ENCODE assay signal across 26 cellular contexts in the genomic region with DNA sequence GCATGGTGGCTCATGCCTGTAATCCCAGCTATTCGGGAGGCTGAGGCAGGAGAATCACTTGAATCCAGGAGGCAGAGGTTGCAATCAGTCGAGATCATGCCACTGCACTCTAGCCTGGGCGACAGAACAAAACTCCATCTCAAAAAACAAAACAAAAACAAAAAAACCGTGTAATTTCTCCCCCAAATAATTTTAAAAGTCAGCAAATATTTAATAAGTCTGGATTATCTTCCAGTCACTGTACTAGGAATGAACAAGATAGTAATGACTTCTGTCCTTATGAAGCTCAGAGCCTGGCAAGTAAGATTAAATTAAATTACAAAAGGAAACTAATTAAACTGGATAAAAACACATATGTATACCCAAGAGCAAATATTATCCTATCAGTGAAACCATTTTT.
"Had no signal": no experiment of that assay in that cellular context is flagged by ENCODE, and none has a peak within 500 bp of the region (broad histone marks: within the 10 kb centered on the region; RNA-seq: fewer than 3 reads in every experiment).

No MANE protein-coding gene starts in this region.

- H3K9me3 ChIP-seq: stomach, suprapubic skin, testis, thoracic aorta, thyroid gland, tibial artery, tibial nerve, transverse colon, upper lobe of left lung, upper lobe of right lung, uterus, vagina had no signal

- H3K27me3 ChIP-seq: stomach, suprapubic skin, testis, thyroid gland, tibial artery, tibial nerve, transverse colon, upper lobe of left lung, upper lobe of right lung, uterus, vagina had no signal

- H3K27ac ChIP-seq: stomach, suprapubic skin, testis, thoracic aorta, thyroid gland, tibial artery, tibial nerve, transverse colon, upper lobe of left lung, upper lobe of right lung, uterus, vagina had no signal

- ATAC-seq: stimulated activated effector memory CD8-positive, alpha-beta T cell treated with anti-CD3 and anti-CD28 coated beads, Interleukin-12 subunit alpha, Interleukin-12 subunit beta, amount 100 ng/mL, for 72 hours; stimulated activated memory B cell treated with anti-CD40 and anti-IgM and Interleukin-4, amounts not matched to agents 10 μg/mL and 1 μg/mL and 100 μg/mL, for 72 hours; stimulated activated naive B cell treated with anti-CD40 and anti-IgM and Interleukin-4, amounts not matched to agents 10 μg/mL and 1 μg/mL and 100 μg/mL, for 72 hours; stimulated activated naive CD8-positive, alpha-beta T cell treated with anti-CD3 and anti-CD28 coated beads, Interleukin-15, amount 100 ng/mL, for 72 hours; stimulated activated naive CD8-positive, alpha-beta T cell treated with anti-CD3 and anti-CD28 coated beads, Interleukin-15, Interleukin-2, amounts not matched to agents 100 U/mL and 50 U/mL, for 24 hours; upper lobe of right lung had no signal

- FAIRE-seq: urothelium cell line had no signal

- H3K4me1 ChIP-seq: stomach, suprapubic skin, testis, thyroid gland, tibial nerve, transverse colon, upper lobe of left lung, upper lobe of right lung, uterus, vagina had no signal

- DNase-seq: stimulated activated CD4-positive, alpha-beta T cell treated with anti-CD3 and anti-CD28 coated beads, Interleukin-2, amount 100 ng/mL, for 48 hours; stimulated activated CD4-positive, alpha-beta T cell treated with anti-CD3 and anti-CD28 coated beads, Interleukin-4, amount 100 ng/mL, for 1 hour; stimulated activated CD4-positive, alpha-beta T cell treated with anti-CD3 and anti-CD28 coated beads, Interleukin-4, amount 100 ng/mL, for 24 hours; stimulated activated CD4-positive, alpha-beta T cell treated with anti-CD3 and anti-CD28 coated beads, Interleukin-4, amount 100 ng/mL, for 4 hours; stimulated activated CD8-positive, alpha-beta memory T cell treated with anti-CD3 and anti-CD28 coated beads, Interleukin-4, amount 100 ng/mL, for 48 hours; stimulated activated naive B cell treated with anti-CD40 and anti-IgM and Interleukin-4, amounts not matched to agents 10 μg/mL and 1 μg/mL and 100 μg/mL, for 72 hours; stimulated activated naive CD4-positive, alpha-beta T cell; stimulated activated naive CD4-positive, alpha-beta T cell treated with Interleukin-2 at 50 U/mL for 16 hours; stimulated activated naive CD8-positive, alpha-beta T cell treated with anti-CD3 and anti-CD28 coated beads, Interleukin-15, amount 100 ng/mL, for 72 hours; stimulated activated naive CD8-positive, alpha-beta T cell treated with anti-CD3 and anti-CD28 coated beads, Interleukin-15, Interleukin-2, amounts not matched to agents 100 U/mL and 50 U/mL, for 24 hours; stomach; testis; thyroid gland; tibial artery; transverse colon; trophoblast cell; upper lobe of left lung; upper lobe of right lung; uterus had no signal

- H3K4me3 ChIP-seq: stomach, suprapubic skin, testis, thoracic aorta, thyroid gland, tibial artery, tibial nerve, transverse colon, upper lobe of left lung, upper lobe of right lung, uterus, vagina had no signal

- H3K36me3 ChIP-seq: stomach, suprapubic skin, thoracic aorta, thyroid gland, tibial artery, tibial nerve, transverse colon, upper lobe of left lung, upper lobe of right lung, uterus, vagina had no signal
